ENCODE assay signal across 1 cellular context in the genomic region with DNA sequence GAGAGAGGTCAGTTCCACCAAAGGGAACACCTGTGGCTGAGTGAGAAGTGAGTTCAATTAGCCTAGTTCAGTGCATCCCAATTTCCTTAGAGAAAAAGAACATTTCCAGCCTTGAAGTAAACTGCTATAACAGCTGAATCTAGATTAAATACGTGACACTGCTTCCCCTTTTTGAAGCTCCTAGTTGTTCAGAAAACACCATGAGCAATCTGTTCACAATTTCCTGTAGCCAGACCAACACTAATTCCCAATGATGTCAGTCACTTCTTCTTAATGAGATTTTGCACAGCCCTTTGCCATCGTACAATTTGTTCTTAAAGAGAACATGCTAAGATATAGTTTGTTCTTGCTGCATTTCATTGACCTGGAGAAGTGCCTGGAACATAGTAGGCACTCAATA.
TF ChIP-seq lines count a peak whose summit lies in the region.

No MANE protein-coding gene starts in this region.

TF ChIP-seq in PFSK-1, 5 proteins besides CTCF, POLR2A, EP300 and RAD21 (continued from another document):
- TF ChIP-seq, protein P1, sequence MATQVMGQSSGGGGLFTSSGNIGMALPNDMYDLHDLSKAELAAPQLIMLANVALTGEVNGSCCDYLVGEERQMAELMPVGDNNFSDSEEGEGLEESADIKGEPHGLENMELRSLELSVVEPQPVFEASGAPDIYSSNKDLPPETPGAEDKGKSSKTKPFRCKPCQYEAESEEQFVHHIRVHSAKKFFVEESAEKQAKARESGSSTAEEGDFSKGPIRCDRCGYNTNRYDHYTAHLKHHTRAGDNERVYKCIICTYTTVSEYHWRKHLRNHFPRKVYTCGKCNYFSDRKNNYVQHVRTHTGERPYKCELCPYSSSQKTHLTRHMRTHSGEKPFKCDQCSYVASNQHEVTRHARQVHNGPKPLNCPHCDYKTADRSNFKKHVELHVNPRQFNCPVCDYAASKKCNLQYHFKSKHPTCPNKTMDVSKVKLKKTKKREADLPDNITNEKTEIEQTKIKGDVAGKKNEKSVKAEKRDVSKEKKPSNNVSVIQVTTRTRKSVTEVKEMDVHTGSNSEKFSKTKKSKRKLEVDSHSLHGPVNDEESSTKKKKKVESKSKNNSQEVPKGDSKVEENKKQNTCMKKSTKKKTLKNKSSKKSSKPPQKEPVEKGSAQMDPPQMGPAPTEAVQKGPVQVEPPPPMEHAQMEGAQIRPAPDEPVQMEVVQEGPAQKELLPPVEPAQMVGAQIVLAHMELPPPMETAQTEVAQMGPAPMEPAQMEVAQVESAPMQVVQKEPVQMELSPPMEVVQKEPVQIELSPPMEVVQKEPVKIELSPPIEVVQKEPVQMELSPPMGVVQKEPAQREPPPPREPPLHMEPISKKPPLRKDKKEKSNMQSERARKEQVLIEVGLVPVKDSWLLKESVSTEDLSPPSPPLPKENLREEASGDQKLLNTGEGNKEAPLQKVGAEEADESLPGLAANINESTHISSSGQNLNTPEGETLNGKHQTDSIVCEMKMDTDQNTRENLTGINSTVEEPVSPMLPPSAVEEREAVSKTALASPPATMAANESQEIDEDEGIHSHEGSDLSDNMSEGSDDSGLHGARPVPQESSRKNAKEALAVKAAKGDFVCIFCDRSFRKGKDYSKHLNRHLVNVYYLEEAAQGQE (IDR thresholded peaks at IDR 0.05; ENCODE audit: insufficient read depth in 1 of 2, low read depth in 2 of 2, low read length in 2 of 2), result no peak
